ENCODE assay signal across 8 cellular contexts in the genomic region with DNA sequence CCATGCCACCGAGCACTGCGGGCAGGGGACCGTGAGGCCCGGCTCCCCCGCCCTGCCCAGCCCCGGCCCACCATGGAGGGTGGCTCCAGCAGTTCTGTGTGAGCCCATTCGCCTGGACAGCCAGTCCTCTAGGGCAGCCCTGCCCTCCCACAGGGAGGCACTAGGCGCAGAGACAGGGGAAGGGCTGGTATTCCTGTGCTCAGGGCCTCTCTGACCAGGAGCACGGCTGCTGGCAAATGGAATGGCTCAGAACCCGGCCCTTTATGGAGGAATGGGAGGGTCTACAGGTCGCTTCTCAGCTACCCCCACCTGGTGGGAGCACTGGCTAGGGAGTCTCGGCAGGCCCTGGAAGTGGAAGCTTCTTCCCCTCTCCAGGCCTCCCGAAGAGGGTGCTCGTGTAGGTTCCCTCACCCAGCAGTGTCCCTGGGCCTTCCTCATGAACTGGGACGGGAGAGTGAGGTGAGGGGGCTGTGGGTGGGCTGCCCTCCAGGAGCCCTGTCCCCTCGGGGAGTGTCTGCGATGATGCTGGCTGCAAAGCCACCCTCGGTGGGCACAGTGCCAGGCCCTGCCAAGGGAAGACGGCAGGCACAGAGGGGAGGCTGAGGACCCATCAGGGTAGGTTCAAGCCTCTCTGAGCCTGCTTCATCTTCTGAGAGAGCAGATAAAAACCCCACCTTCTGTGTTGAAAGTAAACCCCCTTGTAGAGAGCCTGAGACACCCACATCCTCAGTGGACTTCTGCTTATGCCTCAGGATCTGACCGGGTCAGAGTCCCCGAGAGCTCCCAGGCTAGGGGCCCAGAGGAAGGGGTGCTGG. TPM values are rescaled to one million over a fixed set of nuclear protein-coding genes. Genes with fewer than 3 reads are reported as not detected.
DNase-seq lines count a peak whose midpoint lies in the region; ATAC-seq and TF ChIP-seq lines count a peak whose summit lies in the region.

No MANE protein-coding gene starts in this region.

- peaks cover 24% of the 10 kb centered on the region for H3K27me3 Mint-ChIP-seq in CD4-positive, CD25-positive, alpha-beta regulatory T cell
- H3K27me3 Mint-ChIP-seq in activated T-helper 17 cell treated with anti-CD3 and anti-CD28 coated beads, Interleukin-2, amount 50 U/mL, for 72 hours: peaks cover 4% of the 10 kb centered on the region

- H4K8ac ChIP-seq in mesenchymal stem cell (ENCODE audit: low read length): no peak overlapping the region

- no peak overlapping the region for H2BK5ac ChIP-seq in mesenchymal stem cell (ENCODE audit: low read depth, low read length, poor library complexity, severe bottlenecking)

- ATAC-seq in CD4-positive, CD25-positive, alpha-beta regulatory T cell (ENCODE audit: low read depth in 2 of 2): no peak
- peak; percentile 1 for ATAC-seq in GM19455 (IDR thresholded peaks at IDR 0.05; ENCODE audit: unreplicated experiment)
- no peak for ATAC-seq in activated T-helper 17 cell treated with anti-CD3 and anti-CD28 coated beads, Interleukin-2, amount 50 U/mL, for 72 hours (replicated peaks)
- ATAC-seq in HG03342 (IDR thresholded peaks at IDR 0.05; ENCODE audit: unreplicated experiment): no peak

- no peak overlapping the region for H3K23ac ChIP-seq in mesenchymal stem cell (ENCODE audit: low read length in 2 of 2)

- peak overlapping the region in 1 of 2 experiments; percentile 33 for H2BK12ac ChIP-seq in mesenchymal stem cell (ENCODE audit: low read length in 2 of 2)

- no peak overlapping the region for H3K27ac Mint-ChIP-seq in CD4-positive, CD25-positive, alpha-beta regulatory T cell
- no peak overlapping the region for H3K27ac Mint-ChIP-seq in activated T-helper 17 cell treated with anti-CD3 and anti-CD28 coated beads, Interleukin-2, amount 50 U/mL, for 72 hours

- no peak overlapping the region for H2BK15ac ChIP-seq in mesenchymal stem cell (ENCODE audit: low read depth, poor library complexity, severe bottlenecking)

- peaks cover 0 to 21% (median 7%) of the 10 kb centered on the region in 4 donors for H3K4me1 Mint-ChIP-seq in CD4-positive, CD25-positive, alpha-beta regulatory T cell
- peaks cover 4% of the 10 kb centered on the region for H3K4me1 Mint-ChIP-seq in activated T-helper 17 cell treated with anti-CD3 and anti-CD28 coated beads, Interleukin-2, amount 50 U/mL, for 72 hours

- no peak overlapping the region for H3K14ac ChIP-seq in mesenchymal stem cell (ENCODE audit: low read length in 2 of 2)

- H3K9me3 ChIP-seq in CD4-positive, CD25-positive, alpha-beta regulatory T cell (ENCODE audit: control insufficient read depth in 2 of 2, low read length in 2 of 2): no peaks in the 10 kb centered on the region
- H3K9me3 ChIP-seq in mesenchymal stem cell (ENCODE audit: control insufficient read depth, low read length): no peaks in the 10 kb centered on the region

- no peak overlapping the region for H3K27ac ChIP-seq in CD4-positive, CD25-positive, alpha-beta regulatory T cell (ENCODE audit: insufficient read depth, low read length, poor library complexity, severe bottlenecking)
- no peak overlapping the region for H3K27ac ChIP-seq in mesenchymal stem cell (ENCODE audit: low read length, poor library complexity, severe bottlenecking)

- H3K4me1 ChIP-seq in CD4-positive, CD25-positive, alpha-beta regulatory T cell (ENCODE audit: control insufficient read depth, insufficient read depth, low read length, poor library complexity, severe bottlenecking): peaks cover 17% of the 10 kb centered on the region
- peaks cover 38% of the 10 kb centered on the region for H3K4me1 ChIP-seq in mesenchymal stem cell (ENCODE audit: control insufficient read depth, insufficient read depth, low read depth, low read length)

- no peaks in the 10 kb centered on the region for H3K9me3 Mint-ChIP-seq in CD4-positive, CD25-positive, alpha-beta regulatory T cell
- no peaks in the 10 kb centered on the region for H3K9me3 Mint-ChIP-seq in activated T-helper 17 cell treated with anti-CD3 and anti-CD28 coated beads, Interleukin-2, amount 50 U/mL, for 72 hours

- peak overlapping the region; percentile 75 to 84 (median 78) for H3K4me3 Mint-ChIP-seq in CD4-positive, CD25-positive, alpha-beta regulatory T cell
- H3K4me3 Mint-ChIP-seq in activated T-helper 17 cell treated with anti-CD3 and anti-CD28 coated beads, Interleukin-2, amount 50 U/mL, for 72 hours: peak overlapping the region; percentile 71

- H3K4ac ChIP-seq in mesenchymal stem cell (ENCODE audit: low read depth in 1 of 2, low read length in 2 of 2): no peak overlapping the region

- no peak overlapping the region for H3K4me3 ChIP-seq in CD4-positive, CD25-positive, alpha-beta regulatory T cell (ENCODE audit: low read depth, low read length)
- H3K4me3 ChIP-seq in mesenchymal stem cell (ENCODE audit: insufficient read depth in 1 of 2, low read depth in 1 of 2, low read length in 2 of 2): peak overlapping the region in 1 of 2 experiments; percentile 76

- no peak overlapping the region for H2BK120ac ChIP-seq in mesenchymal stem cell (ENCODE audit: low read depth, low read length)

- H2AK5ac ChIP-seq in mesenchymal stem cell (ENCODE audit: low read length, severe bottlenecking): no peak overlapping the region

- in situ Hi-C loops in GM13977 (cut with MboI; ENCODE audit: low pct_unique_long_range_greater_than_20kb, low sequenced_read_pairs, unreplicated experiment): no loop called here

- no peak for DNase-seq in CD4-positive, CD25-positive, alpha-beta regulatory T cell
- DNase-seq in mesenchymal stem cell: no peak
- DNase-seq in NCI-H2196 treated with DMSO at 0.1 percent for 48 hours (lab: John Stamatoyannopoulos, UW; ENCODE audit: unreplicated experiment): no peak
- DNase-seq in SKM-1 (lab: John Stamatoyannopoulos, UW; ENCODE audit: unreplicated experiment): no peak
- no peak for DNase-seq in GM13977 (ENCODE audit: low spot score)

- H3K36me3 ChIP-seq in CD4-positive, CD25-positive, alpha-beta regulatory T cell (ENCODE audit: control insufficient read depth, insufficient read depth, low read length): no peaks in the 10 kb centered on the region
- H3K36me3 ChIP-seq in mesenchymal stem cell (ENCODE audit: control insufficient read depth in 1 of 2, insufficient read depth in 2 of 2, low read depth in 1 of 2, low read length in 2 of 2): peaks cover 0 to 16% of the 10 kb centered on the region in 2 experiments

- peak overlapping the region; percentile 75 for H3K9ac ChIP-seq in mesenchymal stem cell (ENCODE audit: low read length)

- H4K91ac ChIP-seq in mesenchymal stem cell (ENCODE audit: low read length): no peak overlapping the region

- H3K27me3 ChIP-seq in CD4-positive, CD25-positive, alpha-beta regulatory T cell (ENCODE audit: control insufficient read depth, insufficient read depth, low read length): no peaks in the 10 kb centered on the region
- peaks cover 14 to 34% of the 10 kb centered on the region in 2 experiments for H3K27me3 ChIP-seq in mesenchymal stem cell (ENCODE audit: control insufficient read depth in 1 of 2, insufficient read depth in 1 of 2, low read length in 2 of 2)

- TF ChIP-seq CTCF in GM13977 (IDR thresholded peaks at IDR 0.05; ENCODE audit: extremely low read depth, insufficient read depth, missing control alignments): no peak

- H3K79me1 ChIP-seq in mesenchymal stem cell (replicated peaks; ENCODE audit: low read length, poor library complexity, severe bottlenecking): no peaks in the 10 kb centered on the region

- no peak overlapping the region for H2AFZ ChIP-seq in mesenchymal stem cell (ENCODE audit: low read depth, low read length)

- no peak overlapping the region for H3K4me2 ChIP-seq in mesenchymal stem cell (ENCODE audit: low read length, poor library complexity, severe bottlenecking)

- no peak overlapping the region for H3K18ac ChIP-seq in mesenchymal stem cell (ENCODE audit: low read depth in 1 of 2, low read length in 2 of 2)

- WGBS in mesenchymal stem cell: 93% methylated on average over 21 of the region's 21 CpGs

- H3K36me3 Mint-ChIP-seq in CD4-positive, CD25-positive, alpha-beta regulatory T cell: no peaks in the 10 kb centered on the region
- no peaks in the 10 kb centered on the region for H3K36me3 Mint-ChIP-seq in activated T-helper 17 cell treated with anti-CD3 and anti-CD28 coated beads, Interleukin-2, amount 50 U/mL, for 72 hours (ENCODE audit: low read depth)

RNA-seq across cellular contexts. Expression of gene MELTF, which starts 1.5 kb away (rescaled TPM):
- 1.4 TPM for total RNA-seq in CD4-positive, CD25-positive, alpha-beta regulatory T cell
- polyA plus RNA-seq in CD4-positive, CD25-positive, alpha-beta regulatory T cell: under 1 TPM; 0.10 to 0.84 (median 0.35) TPM
- total RNA-seq in activated T-helper 17 cell treated with anti-CD3 and anti-CD28 coated beads, Interleukin-2, amount 50 U/mL, for 72 hours: 1 to 10 TPM; 6.0 to 9.7 TPM
- polyA plus RNA-seq in mesenchymal stem cell (2013, experiment 1 of 2): 2.9 TPM
- 3.2 TPM for polyA plus RNA-seq in mesenchymal stem cell (2013, experiment 2 of 2)

RNA-seq across cellular contexts. Expression of gene PIGZ, which starts 59.5 kb away (rescaled TPM):
- 0.47 TPM for total RNA-seq in CD4-positive, CD25-positive, alpha-beta regulatory T cell
- under 1 TPM in 3 of 4 donors, not detected in 1; 0.34 to 0.47 (median 0.37) TPM for polyA plus RNA-seq in CD4-positive, CD25-positive, alpha-beta regulatory T cell
- under 1 TPM; 0.78 to 0.82 TPM for total RNA-seq in activated T-helper 17 cell treated with anti-CD3 and anti-CD28 coated beads, Interleukin-2, amount 50 U/mL, for 72 hours
- polyA plus RNA-seq in mesenchymal stem cell (2013, experiment 1 of 2): 1.0 TPM
- polyA plus RNA-seq in mesenchymal stem cell (2013, experiment 2 of 2): 1.2 TPM
